ENCODE assay signal across 2 cellular contexts in genomic region chrX:134374910-134375309, GRCh38.
TF ChIP-seq lines count a peak whose summit lies in the region.

No MANE protein-coding gene starts in this region.

TF ChIP-seq in SK-N-SH, 30 proteins besides CTCF, POLR2A, EP300 and RAD21 (continued from another document):
- no peak for TF ChIP-seq REST (IDR thresholded peaks at IDR 0.05; ENCODE audit: low read depth, low read length)
- TF ChIP-seq MXI1 (IDR thresholded peaks at IDR 0.05; ENCODE audit: low read depth, low read length), result no peak
- no peak for TF ChIP-seq RCOR1 (IDR thresholded peaks at IDR 0.05; ENCODE audit: low read length)
- no peak for TF ChIP-seq USF2 (IDR thresholded peaks at IDR 0.05; ENCODE audit: borderline replicate concordance, low read depth, low read length)
- TF ChIP-seq GATA2 (CRISPR knock-in tag; IDR thresholded peaks at IDR 0.05), result no peak
- no peak for TF ChIP-seq MEF2A (IDR thresholded peaks at IDR 0.05; ENCODE audit: borderline replicate concordance, low read depth)
- TF ChIP-seq IRF3 (IDR thresholded peaks at IDR 0.05; ENCODE audit: low read depth, low read length), result no peak
- no peak for TF ChIP-seq ZBTB33 (IDR thresholded peaks at IDR 0.05; ENCODE audit: borderline replicate concordance, low read depth)
- TF ChIP-seq NRF1 (IDR thresholded peaks at IDR 0.05; ENCODE audit: low read depth, low read length), result no peak
- TF ChIP-seq YY1 (IDR thresholded peaks at IDR 0.05; ENCODE audit: low read depth), result no peak
- no peak for TF ChIP-seq EZH2phosphoT487 (IDR thresholded peaks at IDR 0.05; ENCODE audit: borderline replicate concordance, low read depth)
- no peak for TF ChIP-seq FOXJ3 (CRISPR knock-in tag; IDR thresholded peaks at IDR 0.05)
- TF ChIP-seq MAX (IDR thresholded peaks at IDR 0.05; ENCODE audit: low read depth), result no peak
- no peak for TF ChIP-seq RXRA (IDR thresholded peaks at IDR 0.05; ENCODE audit: borderline replicate concordance, low read depth)
- no peak for TF ChIP-seq PBX3 (IDR thresholded peaks at IDR 0.05)
- TF ChIP-seq TCF12 (IDR thresholded peaks at IDR 0.05), result no peak
- no peak for TF ChIP-seq SMC3 (IDR thresholded peaks at IDR 0.05; ENCODE audit: low read depth, low read length)
- TF ChIP-seq FOSL2 (IDR thresholded peaks at IDR 0.05; ENCODE audit: borderline replicate concordance, low read depth), result no peak
- TF ChIP-seq JUND (IDR thresholded peaks at IDR 0.05), result no peak

TF ChIP-seq in SK-N-SH treated with all-trans-retinoic acid at 6 μM for 48 hours, 23 proteins besides CTCF, POLR2A, EP300 and RAD21 (continued from another document):
- TF ChIP-seq POU6F1 (CRISPR knock-in tag; IDR thresholded peaks at IDR 0.05; ENCODE audit: borderline replicate concordance, low read depth) (no peak), TOX (CRISPR knock-in tag; IDR thresholded peaks at IDR 0.05; ENCODE audit: borderline replicate concordance) (no peak), PPARA (CRISPR knock-in tag; IDR thresholded peaks at IDR 0.05; ENCODE audit: borderline replicate concordance) (no peak), ZNF8 (CRISPR knock-in tag; IDR thresholded peaks at IDR 0.05) (no peak), BACH2 (CRISPR knock-in tag; IDR thresholded peaks at IDR 0.05; ENCODE audit: borderline replicate concordance) (no peak), GLIS3 (CRISPR knock-in tag; IDR thresholded peaks at IDR 0.05) (no peak), OSR1 (CRISPR knock-in tag; IDR thresholded peaks at IDR 0.05) (no peak), SNAI2 (CRISPR knock-in tag; IDR thresholded peaks at IDR 0.05) (no peak), CSRNP3 (CRISPR knock-in tag; IDR thresholded peaks at IDR 0.05) (no peak), ZFP30 (CRISPR knock-in tag; IDR thresholded peaks at IDR 0.05) (no peak), ESRRG (CRISPR knock-in tag; IDR thresholded peaks at IDR 0.05) (no peak), ZFP3 (CRISPR knock-in tag; IDR thresholded peaks at IDR 0.05) (no peak)
